In the genomic region with DNA sequence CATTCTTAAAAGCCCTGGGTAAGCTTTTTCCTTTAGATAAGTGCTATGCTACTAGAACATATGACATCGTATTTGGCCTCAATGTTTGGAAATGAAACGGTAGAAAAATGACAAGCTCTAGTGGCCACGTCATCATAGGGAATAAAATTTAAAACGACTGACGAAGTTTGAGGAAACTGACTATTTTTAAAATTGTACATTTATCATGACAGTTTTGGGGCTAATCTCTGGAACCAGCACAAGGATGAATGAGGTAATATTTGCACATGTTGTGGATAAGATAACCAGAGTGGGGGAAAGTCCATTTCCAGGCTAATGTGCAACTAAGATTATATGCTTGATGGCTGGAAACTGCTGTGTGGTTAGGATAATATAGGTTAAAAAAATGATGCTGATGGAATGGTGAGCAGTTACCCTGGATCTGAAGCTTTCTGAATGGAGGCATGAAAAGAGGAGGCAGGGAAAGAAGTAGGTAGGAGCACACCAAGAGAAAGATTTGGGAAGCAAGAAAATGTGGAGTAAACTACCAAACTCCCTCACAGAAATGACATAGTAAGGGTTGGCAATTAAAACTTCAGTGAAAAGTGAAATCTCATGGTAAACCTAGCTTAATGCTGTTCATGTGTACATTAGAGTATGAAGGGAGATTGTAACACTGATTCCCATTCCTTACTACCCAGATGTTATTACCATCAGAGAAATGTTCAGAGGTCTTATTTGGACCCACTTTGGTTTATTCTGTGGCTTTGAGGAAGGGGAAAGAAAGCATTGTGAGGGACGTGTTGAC, we compare ENCODE assay signal across 1 cellular context.
A peak's percentile ranks its signal among the peaks of the same experiment; 100 is the strongest.
TF ChIP-seq lines count a peak whose summit lies in the region.

No MANE protein-coding gene starts in this region.

TF ChIP-seq in K562, 482 proteins besides CTCF, POLR2A, EP300 and RAD21 (continued from another document and continues in another):
- TF ChIP-seq, protein P1, sequence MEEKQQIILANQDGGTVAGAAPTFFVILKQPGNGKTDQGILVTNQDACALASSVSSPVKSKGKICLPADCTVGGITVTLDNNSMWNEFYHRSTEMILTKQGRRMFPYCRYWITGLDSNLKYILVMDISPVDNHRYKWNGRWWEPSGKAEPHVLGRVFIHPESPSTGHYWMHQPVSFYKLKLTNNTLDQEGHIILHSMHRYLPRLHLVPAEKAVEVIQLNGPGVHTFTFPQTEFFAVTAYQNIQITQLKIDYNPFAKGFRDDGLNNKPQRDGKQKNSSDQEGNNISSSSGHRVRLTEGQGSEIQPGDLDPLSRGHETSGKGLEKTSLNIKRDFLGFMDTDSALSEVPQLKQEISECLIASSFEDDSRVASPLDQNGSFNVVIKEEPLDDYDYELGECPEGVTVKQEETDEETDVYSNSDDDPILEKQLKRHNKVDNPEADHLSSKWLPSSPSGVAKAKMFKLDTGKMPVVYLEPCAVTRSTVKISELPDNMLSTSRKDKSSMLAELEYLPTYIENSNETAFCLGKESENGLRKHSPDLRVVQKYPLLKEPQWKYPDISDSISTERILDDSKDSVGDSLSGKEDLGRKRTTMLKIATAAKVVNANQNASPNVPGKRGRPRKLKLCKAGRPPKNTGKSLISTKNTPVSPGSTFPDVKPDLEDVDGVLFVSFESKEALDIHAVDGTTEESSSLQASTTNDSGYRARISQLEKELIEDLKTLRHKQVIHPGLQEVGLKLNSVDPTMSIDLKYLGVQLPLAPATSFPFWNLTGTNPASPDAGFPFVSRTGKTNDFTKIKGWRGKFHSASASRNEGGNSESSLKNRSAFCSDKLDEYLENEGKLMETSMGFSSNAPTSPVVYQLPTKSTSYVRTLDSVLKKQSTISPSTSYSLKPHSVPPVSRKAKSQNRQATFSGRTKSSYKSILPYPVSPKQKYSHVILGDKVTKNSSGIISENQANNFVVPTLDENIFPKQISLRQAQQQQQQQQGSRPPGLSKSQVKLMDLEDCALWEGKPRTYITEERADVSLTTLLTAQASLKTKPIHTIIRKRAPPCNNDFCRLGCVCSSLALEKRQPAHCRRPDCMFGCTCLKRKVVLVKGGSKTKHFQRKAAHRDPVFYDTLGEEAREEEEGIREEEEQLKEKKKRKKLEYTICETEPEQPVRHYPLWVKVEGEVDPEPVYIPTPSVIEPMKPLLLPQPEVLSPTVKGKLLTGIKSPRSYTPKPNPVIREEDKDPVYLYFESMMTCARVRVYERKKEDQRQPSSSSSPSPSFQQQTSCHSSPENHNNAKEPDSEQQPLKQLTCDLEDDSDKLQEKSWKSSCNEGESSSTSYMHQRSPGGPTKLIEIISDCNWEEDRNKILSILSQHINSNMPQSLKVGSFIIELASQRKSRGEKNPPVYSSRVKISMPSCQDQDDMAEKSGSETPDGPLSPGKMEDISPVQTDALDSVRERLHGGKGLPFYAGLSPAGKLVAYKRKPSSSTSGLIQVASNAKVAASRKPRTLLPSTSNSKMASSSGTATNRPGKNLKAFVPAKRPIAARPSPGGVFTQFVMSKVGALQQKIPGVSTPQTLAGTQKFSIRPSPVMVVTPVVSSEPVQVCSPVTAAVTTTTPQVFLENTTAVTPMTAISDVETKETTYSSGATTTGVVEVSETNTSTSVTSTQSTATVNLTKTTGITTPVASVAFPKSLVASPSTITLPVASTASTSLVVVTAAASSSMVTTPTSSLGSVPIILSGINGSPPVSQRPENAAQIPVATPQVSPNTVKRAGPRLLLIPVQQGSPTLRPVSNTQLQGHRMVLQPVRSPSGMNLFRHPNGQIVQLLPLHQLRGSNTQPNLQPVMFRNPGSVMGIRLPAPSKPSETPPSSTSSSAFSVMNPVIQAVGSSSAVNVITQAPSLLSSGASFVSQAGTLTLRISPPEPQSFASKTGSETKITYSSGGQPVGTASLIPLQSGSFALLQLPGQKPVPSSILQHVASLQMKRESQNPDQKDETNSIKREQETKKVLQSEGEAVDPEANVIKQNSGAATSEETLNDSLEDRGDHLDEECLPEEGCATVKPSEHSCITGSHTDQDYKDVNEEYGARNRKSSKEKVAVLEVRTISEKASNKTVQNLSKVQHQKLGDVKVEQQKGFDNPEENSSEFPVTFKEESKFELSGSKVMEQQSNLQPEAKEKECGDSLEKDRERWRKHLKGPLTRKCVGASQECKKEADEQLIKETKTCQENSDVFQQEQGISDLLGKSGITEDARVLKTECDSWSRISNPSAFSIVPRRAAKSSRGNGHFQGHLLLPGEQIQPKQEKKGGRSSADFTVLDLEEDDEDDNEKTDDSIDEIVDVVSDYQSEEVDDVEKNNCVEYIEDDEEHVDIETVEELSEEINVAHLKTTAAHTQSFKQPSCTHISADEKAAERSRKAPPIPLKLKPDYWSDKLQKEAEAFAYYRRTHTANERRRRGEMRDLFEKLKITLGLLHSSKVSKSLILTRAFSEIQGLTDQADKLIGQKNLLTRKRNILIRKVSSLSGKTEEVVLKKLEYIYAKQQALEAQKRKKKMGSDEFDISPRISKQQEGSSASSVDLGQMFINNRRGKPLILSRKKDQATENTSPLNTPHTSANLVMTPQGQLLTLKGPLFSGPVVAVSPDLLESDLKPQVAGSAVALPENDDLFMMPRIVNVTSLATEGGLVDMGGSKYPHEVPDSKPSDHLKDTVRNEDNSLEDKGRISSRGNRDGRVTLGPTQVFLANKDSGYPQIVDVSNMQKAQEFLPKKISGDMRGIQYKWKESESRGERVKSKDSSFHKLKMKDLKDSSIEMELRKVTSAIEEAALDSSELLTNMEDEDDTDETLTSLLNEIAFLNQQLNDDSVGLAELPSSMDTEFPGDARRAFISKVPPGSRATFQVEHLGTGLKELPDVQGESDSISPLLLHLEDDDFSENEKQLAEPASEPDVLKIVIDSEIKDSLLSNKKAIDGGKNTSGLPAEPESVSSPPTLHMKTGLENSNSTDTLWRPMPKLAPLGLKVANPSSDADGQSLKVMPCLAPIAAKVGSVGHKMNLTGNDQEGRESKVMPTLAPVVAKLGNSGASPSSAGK (IDR thresholded peaks at IDR 0.05) = peak; percentile 29; the same call in 1 of the 2 replicates
- TF ChIP-seq NFYB (IDR thresholded peaks at IDR 0.05; ENCODE audit: extremely low read depth, insufficient read length) = no peak
- TF ChIP-seq MEF2D (tag; conservative IDR thresholded peaks at IDR 0.05; ENCODE audit: low read depth) = peak; percentile 97
- peak; percentile 27 for TF ChIP-seq TBP (optimal IDR thresholded peaks at IDR 0.05; ENCODE audit: low read depth, low read length)
- TF ChIP-seq MECOM (CRISPR knock-in tag; IDR thresholded peaks at IDR 0.05) = peak; percentile 54; the same call in 1 of the 2 replicates
- peak; percentile 96 to 97 for TF ChIP-seq ARNT (IDR thresholded peaks at IDR 0.05)
- TF ChIP-seq KDM2B (CRISPR knock-in tag; IDR thresholded peaks at IDR 0.05) = no peak
- TF ChIP-seq, protein P2, sequence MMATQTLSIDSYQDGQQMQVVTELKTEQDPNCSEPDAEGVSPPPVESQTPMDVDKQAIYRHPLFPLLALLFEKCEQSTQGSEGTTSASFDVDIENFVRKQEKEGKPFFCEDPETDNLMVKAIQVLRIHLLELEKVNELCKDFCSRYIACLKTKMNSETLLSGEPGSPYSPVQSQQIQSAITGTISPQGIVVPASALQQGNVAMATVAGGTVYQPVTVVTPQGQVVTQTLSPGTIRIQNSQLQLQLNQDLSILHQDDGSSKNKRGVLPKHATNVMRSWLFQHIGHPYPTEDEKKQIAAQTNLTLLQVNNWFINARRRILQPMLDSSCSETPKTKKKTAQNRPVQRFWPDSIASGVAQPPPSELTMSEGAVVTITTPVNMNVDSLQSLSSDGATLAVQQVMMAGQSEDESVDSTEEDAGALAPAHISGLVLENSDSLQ (IDR thresholded peaks at IDR 0.05) = peak; percentile 81
- TF ChIP-seq POU5F1 (IDR thresholded peaks at IDR 0.05; ENCODE audit: borderline replicate concordance, low read depth, low read length, partially characterized antibody) = no peak
- peak; percentile 99 for TF ChIP-seq LCOR (CRISPR knock-in tag; IDR thresholded peaks at IDR 0.05)
- TF ChIP-seq TEAD1 (CRISPR knock-in tag; IDR thresholded peaks at IDR 0.05) = peak in 1 of 2 experiments; percentile 66; a peak in 3 of 4 replicates
- no peak for TF ChIP-seq ZFX (CRISPR knock-in tag; IDR thresholded peaks at IDR 0.05)
- peak; percentile 97 for TF ChIP-seq SOX6 (IDR thresholded peaks at IDR 0.05)
- TF ChIP-seq, protein P3, sequence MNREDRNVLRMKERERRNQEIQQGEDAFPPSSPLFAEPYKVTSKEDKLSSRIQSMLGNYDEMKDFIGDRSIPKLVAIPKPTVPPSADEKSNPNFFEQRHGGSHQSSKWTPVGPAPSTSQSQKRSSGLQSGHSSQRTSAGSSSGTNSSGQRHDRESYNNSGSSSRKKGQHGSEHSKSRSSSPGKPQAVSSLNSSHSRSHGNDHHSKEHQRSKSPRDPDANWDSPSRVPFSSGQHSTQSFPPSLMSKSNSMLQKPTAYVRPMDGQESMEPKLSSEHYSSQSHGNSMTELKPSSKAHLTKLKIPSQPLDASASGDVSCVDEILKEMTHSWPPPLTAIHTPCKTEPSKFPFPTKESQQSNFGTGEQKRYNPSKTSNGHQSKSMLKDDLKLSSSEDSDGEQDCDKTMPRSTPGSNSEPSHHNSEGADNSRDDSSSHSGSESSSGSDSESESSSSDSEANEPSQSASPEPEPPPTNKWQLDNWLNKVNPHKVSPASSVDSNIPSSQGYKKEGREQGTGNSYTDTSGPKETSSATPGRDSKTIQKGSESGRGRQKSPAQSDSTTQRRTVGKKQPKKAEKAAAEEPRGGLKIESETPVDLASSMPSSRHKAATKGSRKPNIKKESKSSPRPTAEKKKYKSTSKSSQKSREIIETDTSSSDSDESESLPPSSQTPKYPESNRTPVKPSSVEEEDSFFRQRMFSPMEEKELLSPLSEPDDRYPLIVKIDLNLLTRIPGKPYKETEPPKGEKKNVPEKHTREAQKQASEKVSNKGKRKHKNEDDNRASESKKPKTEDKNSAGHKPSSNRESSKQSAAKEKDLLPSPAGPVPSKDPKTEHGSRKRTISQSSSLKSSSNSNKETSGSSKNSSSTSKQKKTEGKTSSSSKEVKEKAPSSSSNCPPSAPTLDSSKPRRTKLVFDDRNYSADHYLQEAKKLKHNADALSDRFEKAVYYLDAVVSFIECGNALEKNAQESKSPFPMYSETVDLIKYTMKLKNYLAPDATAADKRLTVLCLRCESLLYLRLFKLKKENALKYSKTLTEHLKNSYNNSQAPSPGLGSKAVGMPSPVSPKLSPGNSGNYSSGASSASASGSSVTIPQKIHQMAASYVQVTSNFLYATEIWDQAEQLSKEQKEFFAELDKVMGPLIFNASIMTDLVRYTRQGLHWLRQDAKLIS (CRISPR knock-in tag; IDR thresholded peaks at IDR 0.05) = no peak; the same call in 1 of the 2 replicates
- no peak for TF ChIP-seq ZNF507 (tag; conservative IDR thresholded peaks at IDR 0.05)
- peak; percentile 89 for TF ChIP-seq PHF21A (IDR thresholded peaks at IDR 0.05; ENCODE audit: borderline replicate concordance, low read depth)
- TF ChIP-seq PTRF (tag; IDR thresholded peaks at IDR 0.05) = no peak
- no peak for TF ChIP-seq POLR3G (IDR thresholded peaks at IDR 0.05; ENCODE audit: extremely low read depth, insufficient read length, insufficient replicate concordance)
- TF ChIP-seq ZNF146 (CRISPR knock-in tag; IDR thresholded peaks at IDR 0.05; ENCODE audit: unreplicated experiment) = no peak
- peak; percentile 63; the same call in 1 of the 2 replicates for TF ChIP-seq MAFG (tag; conservative IDR thresholded peaks at IDR 0.05)
- TF ChIP-seq ARID2 (IDR thresholded peaks at IDR 0.05) = no peak
- peak; percentile 72; the same call in 1 of the 2 replicates for TF ChIP-seq MTA3 (IDR thresholded peaks at IDR 0.05; ENCODE audit: borderline replicate concordance)
- no peak; the same call in 1 of the 2 replicates for TF ChIP-seq ILF3 (IDR thresholded peaks at IDR 0.05; ENCODE audit: borderline replicate concordance)
- TF ChIP-seq ZNF263 (CRISPR knock-in tag; IDR thresholded peaks at IDR 0.05; ENCODE audit: borderline replicate concordance) = no peak
- TF ChIP-seq FOXJ3 (CRISPR knock-in tag; IDR thresholded peaks at IDR 0.05) = no peak
- TF ChIP-seq, protein P4, sequence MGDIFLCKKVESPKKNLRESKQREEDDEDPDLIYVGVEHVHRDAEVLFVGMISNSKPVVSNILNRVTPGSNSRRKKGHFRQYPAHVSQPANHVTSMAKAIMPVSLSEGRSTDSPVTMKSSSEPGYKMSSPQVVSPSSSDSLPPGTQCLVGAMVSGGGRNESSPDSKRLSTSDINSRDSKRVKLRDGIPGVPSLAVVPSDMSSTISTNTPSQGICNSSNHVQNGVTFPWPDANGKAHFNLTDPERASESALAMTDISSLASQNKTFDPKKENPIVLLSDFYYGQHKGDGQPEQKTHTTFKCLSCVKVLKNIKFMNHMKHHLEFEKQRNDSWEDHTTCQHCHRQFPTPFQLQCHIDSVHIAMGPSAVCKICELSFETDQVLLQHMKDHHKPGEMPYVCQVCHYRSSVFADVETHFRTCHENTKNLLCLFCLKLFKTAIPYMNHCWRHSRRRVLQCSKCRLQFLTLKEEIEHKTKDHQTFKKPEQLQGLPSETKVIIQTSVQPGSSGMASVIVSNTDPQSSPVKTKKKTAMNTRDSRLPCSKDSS (IDR thresholded peaks at IDR 0.05; ENCODE audit: low read depth, partially characterized antibody) = no peak
- peak; percentile 36; the same call in 1 of the 2 replicates for TF ChIP-seq BACH1 (tag; IDR thresholded peaks at IDR 0.05)
- TF ChIP-seq, protein P5, sequence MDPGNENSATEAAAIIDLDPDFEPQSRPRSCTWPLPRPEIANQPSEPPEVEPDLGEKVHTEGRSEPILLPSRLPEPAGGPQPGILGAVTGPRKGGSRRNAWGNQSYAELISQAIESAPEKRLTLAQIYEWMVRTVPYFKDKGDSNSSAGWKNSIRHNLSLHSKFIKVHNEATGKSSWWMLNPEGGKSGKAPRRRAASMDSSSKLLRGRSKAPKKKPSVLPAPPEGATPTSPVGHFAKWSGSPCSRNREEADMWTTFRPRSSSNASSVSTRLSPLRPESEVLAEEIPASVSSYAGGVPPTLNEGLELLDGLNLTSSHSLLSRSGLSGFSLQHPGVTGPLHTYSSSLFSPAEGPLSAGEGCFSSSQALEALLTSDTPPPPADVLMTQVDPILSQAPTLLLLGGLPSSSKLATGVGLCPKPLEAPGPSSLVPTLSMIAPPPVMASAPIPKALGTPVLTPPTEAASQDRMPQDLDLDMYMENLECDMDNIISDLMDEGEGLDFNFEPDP (CRISPR knock-in tag; IDR thresholded peaks at IDR 0.05) = no peak
- TF ChIP-seq, protein P6, sequence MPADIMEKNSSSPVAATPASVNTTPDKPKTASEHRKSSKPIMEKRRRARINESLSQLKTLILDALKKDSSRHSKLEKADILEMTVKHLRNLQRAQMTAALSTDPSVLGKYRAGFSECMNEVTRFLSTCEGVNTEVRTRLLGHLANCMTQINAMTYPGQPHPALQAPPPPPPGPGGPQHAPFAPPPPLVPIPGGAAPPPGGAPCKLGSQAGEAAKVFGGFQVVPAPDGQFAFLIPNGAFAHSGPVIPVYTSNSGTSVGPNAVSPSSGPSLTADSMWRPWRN (IDR thresholded peaks at IDR 0.05; ENCODE audit: low read depth) = peak; percentile 89
- TF ChIP-seq PHB (CRISPR knock-in tag; IDR thresholded peaks at IDR 0.05) = no peak
- TF ChIP-seq KLF6 (CRISPR knock-in tag; IDR thresholded peaks at IDR 0.05; ENCODE audit: borderline replicate concordance) = no peak
- no peak for TF ChIP-seq SIRT6 (IDR thresholded peaks at IDR 0.05; ENCODE audit: low read depth, low read length)
- no peak for TF ChIP-seq SRF (CRISPR knock-in tag; IDR thresholded peaks at IDR 0.05)
- no peak for TF ChIP-seq HIVEP1 (CRISPR knock-in tag; IDR thresholded peaks at IDR 0.05)
- no peak for TF ChIP-seq STAG1 (CRISPR knock-in tag; IDR thresholded peaks at IDR 0.05; ENCODE audit: borderline replicate concordance)
- TF ChIP-seq POLR2G (IDR thresholded peaks at IDR 0.05; ENCODE audit: low read depth, low read length) = no peak
- TF ChIP-seq EHMT2 (IDR thresholded peaks at IDR 0.05) = no peak
- no peak for TF ChIP-seq SP2 (IDR thresholded peaks at IDR 0.05; ENCODE audit: extremely low read depth, low read depth, low read length, poor library complexity, severe bottlenecking)
- TF ChIP-seq NBN (IDR thresholded peaks at IDR 0.05; ENCODE audit: low read depth) = no peak; the same call in none of the 2 replicates
- no peak for TF ChIP-seq RBFOX2 (IDR thresholded peaks at IDR 0.05; ENCODE audit: low read depth, low read length)
- TF ChIP-seq DIDO1 (tag; IDR thresholded peaks at IDR 0.05; ENCODE audit: low read depth) = no peak
